ENCODE assay signal across 25 cellular contexts in genomic region chr22:43855431-43855830, GRCh38. TPM values are rescaled to one million over a fixed set of nuclear protein-coding genes. Genes with fewer than 3 reads are reported as not detected.
"Had no signal": no experiment of that assay in that cellular context is flagged by ENCODE, and none has a peak within 500 bp of the region (broad histone marks: within the 10 kb centered on the region; RNA-seq: fewer than 3 reads in every experiment).

No MANE protein-coding gene starts in this region.

- H3K36me3 ChIP-seq: esophagus squamous epithelium, gastroesophageal sphincter, neutrophil, tibial nerve had no signal

- H3K4me3 ChIP-seq: esophagus squamous epithelium, gastroesophageal sphincter, hepatocyte, lung, testis, tibial nerve had no signal

- H3K9me3 ChIP-seq: neutrophil, testis had no signal

- H3K4me1 Mint-ChIP-seq: naive B cell; stimulated activated naive CD8-positive, alpha-beta T cell treated with anti-CD3 and anti-CD28 coated beads, Interleukin-15, amount 100 ng/mL, for 72 hours had no signal

- H3K4me3 Mint-ChIP-seq: naive B cell; nephron progenitor cell; stimulated activated naive B cell treated with anti-CD40 and anti-IgM and Interleukin-4, amounts not matched to agents 10 μg/mL and 1 μg/mL and 100 μg/mL, for 72 hours; stimulated activated naive CD8-positive, alpha-beta T cell treated with anti-CD3 and anti-CD28 coated beads, Interleukin-15, amount 100 ng/mL, for 72 hours had no signal

- H3K27ac Mint-ChIP-seq: stimulated activated naive B cell treated with anti-CD40 and anti-IgM and Interleukin-4, amounts not matched to agents 10 μg/mL and 1 μg/mL and 100 μg/mL, for 72 hours; stimulated activated naive CD8-positive, alpha-beta T cell treated with anti-CD3 and anti-CD28 coated beads, Interleukin-15, amount 100 ng/mL, for 72 hours had no signal

- H3K4me2 ChIP-seq: hepatocyte had no signal

- H3K36me3 Mint-ChIP-seq: stimulated activated naive B cell treated with anti-CD40 and anti-IgM and Interleukin-4, amounts not matched to agents 10 μg/mL and 1 μg/mL and 100 μg/mL, for 72 hours had no signal

- H3K4me1 ChIP-seq: esophagus squamous epithelium, gastroesophageal sphincter, testis, tibial nerve had no signal

- H3K27ac ChIP-seq: esophagus squamous epithelium, gastroesophageal sphincter, hepatocyte, neutrophil, testis, tibial nerve had no signal

- H2AFZ ChIP-seq: hepatocyte had no signal

- ATAC-seq: gastroesophageal sphincter; left colon; left ventricle myocardium superior; right cardiac atrium; stimulated activated naive B cell treated with anti-CD40 and anti-IgM and Interleukin-4, amounts not matched to agents 10 μg/mL and 1 μg/mL and 100 μg/mL, for 72 hours; stimulated activated naive CD8-positive, alpha-beta T cell treated with anti-CD3 and anti-CD28 coated beads, Interleukin-15, amount 100 ng/mL, for 72 hours had no signal

- H3K79me2 ChIP-seq: hepatocyte had no signal

- H3K27me3 ChIP-seq: hepatocyte, testis had no signal

- DNase-seq: dermis blood vessel endothelial cell; esophagus squamous epithelium; foreskin fibroblast; left ventricle myocardium superior; mesenchymal stem cell; naive B cell; nephron progenitor cell; right cardiac atrium; stimulated activated CD4-positive, alpha-beta T cell treated with anti-CD3 and anti-CD28 coated beads, Interleukin-15, amount 100 ng/mL, for 24 hours; stimulated activated CD4-positive, alpha-beta T cell treated with anti-CD3 and anti-CD28 coated beads, Interleukin-1b, Interleukin-23, amount 100 ng/mL, for 48 hours; stimulated activated CD4-positive, alpha-beta T cell treated with anti-CD3 and anti-CD28 coated beads, Interleukin-4, amount 100 ng/mL, for 4 hours; stimulated activated naive B cell treated with anti-CD40 and anti-IgM and Interleukin-4, amounts not matched to agents 10 μg/mL and 1 μg/mL and 100 μg/mL, for 72 hours; stimulated activated naive CD8-positive, alpha-beta T cell treated with anti-CD3 and anti-CD28 coated beads, Interleukin-15, amount 100 ng/mL, for 72 hours; testis had no signal

RNA-seq across cellular contexts. Expression of gene SULT4A1, which starts 6.9 kb away (rescaled TPM):
- total RNA-seq: dermis blood vessel endothelial cell, esophagus squamous epithelium, osteocyte had no signal

RNA-seq across cellular contexts. Expression of gene PNPLA5, which starts 36.4 kb away (rescaled TPM):
- total RNA-seq: dermis blood vessel endothelial cell, epithelial cell of proximal tubule, esophagus squamous epithelium, gastroesophageal sphincter, kidney epithelial cell, left colon, left ventricle myocardium superior, lung, osteocyte, right cardiac atrium, subcutaneous adipose tissue, testis, tibial nerve, ureter had no signal
- polyA plus RNA-seq: lung, right cardiac atrium had no signal
